8 cellular contexts compared by ENCODE assay signal in the genomic region with DNA sequence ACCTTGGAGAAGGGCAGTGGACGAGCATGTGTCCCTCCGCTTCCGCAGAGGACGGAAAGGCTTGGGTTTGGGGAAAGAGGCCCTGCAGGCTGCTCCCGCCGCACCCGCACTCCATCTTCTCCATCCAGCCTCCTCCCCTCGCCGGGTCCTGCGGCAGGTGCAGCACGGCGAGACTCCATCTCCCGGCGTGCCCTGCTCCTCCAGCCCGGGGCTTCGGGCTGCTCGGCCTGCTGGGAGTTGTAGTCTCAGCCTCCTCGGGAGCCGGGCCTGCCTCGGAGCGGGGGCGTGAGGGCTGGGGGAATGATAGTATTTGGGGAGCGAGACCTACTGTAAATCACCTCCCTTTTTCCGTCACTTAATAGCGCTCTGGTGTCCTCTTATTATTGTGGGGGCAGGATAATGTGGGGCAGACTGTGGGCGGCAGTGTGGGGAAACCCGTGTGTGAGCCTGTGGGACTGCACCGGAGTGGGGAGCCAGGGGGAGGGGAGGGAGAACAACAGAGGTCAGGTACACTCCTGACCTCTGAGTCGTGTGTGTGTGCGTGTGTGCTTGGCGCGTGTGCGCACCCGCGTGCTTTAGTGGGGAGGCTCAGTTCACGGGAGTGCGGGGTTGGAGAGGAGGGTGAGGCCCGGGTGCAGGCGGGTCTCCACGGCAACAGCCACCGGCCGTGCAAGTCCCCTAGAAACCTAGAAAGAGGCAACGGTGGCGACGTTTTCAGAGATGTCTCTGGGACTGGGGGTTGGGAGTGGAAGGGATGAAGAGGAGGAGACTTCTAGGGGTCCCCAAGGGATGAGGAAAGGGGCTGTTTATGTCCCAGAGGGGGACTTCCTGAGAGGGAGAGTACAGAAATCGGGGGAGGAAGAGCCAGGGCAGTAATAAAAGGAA. TPM values are rescaled to one million over a fixed set of nuclear protein-coding genes. Genes with fewer than 3 reads are reported as not detected.
DNase-seq lines count a peak whose midpoint lies in the region; ATAC-seq and TF ChIP-seq lines count a peak whose summit lies in the region.

No MANE protein-coding gene starts in this region.

- H3K27me3 Mint-ChIP-seq in activated CD4-positive, alpha-beta T cell treated with anti-CD3 and anti-CD28 coated beads for 36 hours, result peaks cover 14% of the 10 kb centered on the region

- CTCF ChIA-PET in activated CD4-positive, alpha-beta T cell treated with anti-CD3 and anti-CD28 coated beads for 36 hours (lab: Charles Lee), result interaction anchor here (0.6 to 1.9 kb wide), 2 partner anchors 18 to 270 kb away, joined by 3 to 8 read pairs; a partner anchor contains a TSS

- peak; percentile 70 to 89 for DNase-seq in NCI-H524 (lab: John Stamatoyannopoulos, UW)
- DNase-seq in NCI-H524 treated with DMSO at 0.1 percent for 48 hours (lab: John Stamatoyannopoulos, UW), result no peak
- DNase-seq in NCI-H2196 treated with DMSO at 0.1 percent for 48 hours (lab: John Stamatoyannopoulos, UW; ENCODE audit: unreplicated experiment), result peak; percentile 97
- peak; percentile 94 for DNase-seq in activated CD4-positive, alpha-beta T cell treated with anti-CD3 and anti-CD28 coated beads for 36 hours
- DNase-seq in choroid plexus epithelial cell (ENCODE audit: low read depth), result peak; percentile 43
- DNase-seq in left colon, result peak; percentile 78 to 86
- DNase-seq in stimulated activated CD4-positive, alpha-beta T cell treated with anti-CD3 and anti-CD28 coated beads, Interleukin-1b, Interleukin-23, amount 100 ng/mL, for 4 hours (ENCODE audit: low read depth in 2 of 2), result peak; percentile 72 to 76

- TF ChIP-seq CTCF in choroid plexus epithelial cell (conservative IDR thresholded peaks at IDR 0.05; ENCODE audit: low read depth, low read length), result no peak

- H3K36me3 Mint-ChIP-seq in activated CD4-positive, alpha-beta T cell treated with anti-CD3 and anti-CD28 coated beads for 36 hours (ENCODE audit: low read depth), result no peaks in the 10 kb centered on the region

- H3K9me3 Mint-ChIP-seq in activated CD4-positive, alpha-beta T cell treated with anti-CD3 and anti-CD28 coated beads for 36 hours (ENCODE audit: low read depth), result no peaks in the 10 kb centered on the region

- POLR2A ChIA-PET in activated CD4-positive, alpha-beta T cell treated with anti-CD3 and anti-CD28 coated beads for 36 hours (lab: Charles Lee), result interaction anchor here (0.6 to 1.2 kb wide), 2 partner anchors 9 to 270 kb away, joined by 3 to 5 read pairs; a partner anchor contains a TSS

- H3K27ac Mint-ChIP-seq in activated CD4-positive, alpha-beta T cell treated with anti-CD3 and anti-CD28 coated beads for 36 hours, result peak overlapping the region; percentile 62

- intact Hi-C loops in activated CD4-positive, alpha-beta T cell treated with anti-CD3 and anti-CD28 coated beads for 36 hours (cut with DNase I, micrococcal nuclease), result loop anchor here (1.0 to 5.0 kb wide), 12 partner anchors 18 to 382 kb away; a partner anchor contains a TSS
- intact Hi-C loops in left colon (cut with DNase I, micrococcal nuclease), result no loop called here

- ATAC-seq in HG03064 (IDR thresholded peaks at IDR 0.05; ENCODE audit: low read depth, unreplicated experiment) (peak; percentile 83), left colon (peak; percentile 97)
- ATAC-seq in activated CD4-positive, alpha-beta T cell treated with anti-CD3 and anti-CD28 coated beads for 36 hours, result peak; percentile 99

- peak overlapping the region; percentile 68 for H3K4me3 Mint-ChIP-seq in activated CD4-positive, alpha-beta T cell treated with anti-CD3 and anti-CD28 coated beads for 36 hours

- H3K4me1 Mint-ChIP-seq in activated CD4-positive, alpha-beta T cell treated with anti-CD3 and anti-CD28 coated beads for 36 hours, result peaks cover 25% of the 10 kb centered on the region

- peak overlapping the region; percentile 42 for H3K4me3 ChIP-seq in choroid plexus epithelial cell (ENCODE audit: low read depth, low read length)

RNA-seq across cellular contexts. Expression of a gene that starts 4.1 kb away (rescaled TPM):
- under 1 TPM; 0.30 to 0.40 TPM for total RNA-seq in activated CD4-positive, alpha-beta T cell treated with anti-CD3 and anti-CD28 coated beads for 36 hours
- under 1 TPM; 0.18 to 0.53 TPM for total RNA-seq in left colon

RNA-seq across cellular contexts. Expression of a gene that starts 18.1 kb away (rescaled TPM):
- 10 to 100 TPM; 58.5 to 80.3 TPM for total RNA-seq in activated CD4-positive, alpha-beta T cell treated with anti-CD3 and anti-CD28 coated beads for 36 hours
- total RNA-seq in left colon, result 10 to 100 TPM; 65.7 to 67.3 TPM

RNA-seq across cellular contexts. Expression of a gene that starts 50.7 kb away (rescaled TPM):
- total RNA-seq in activated CD4-positive, alpha-beta T cell treated with anti-CD3 and anti-CD28 coated beads for 36 hours, result not detected
- total RNA-seq in left colon, result not detected

Comparison
In these comparisons a context has a peak if more than half of its experiments do, and no peak if none do; other contexts are left out.
1. intact Hi-C loops: an anchor here in activated CD4-positive, alpha-beta T cell treated with anti-CD3 and anti-CD28 coated beads for 36 hours (1.0 to 5.0 kb wide); none called in left colon.